25 cellular contexts compared by ENCODE assay signal in genomic region chr4:26624042-26624441, GRCh38. TPM values are rescaled to one million over a fixed set of nuclear protein-coding genes. Genes with fewer than 3 reads are reported as not detected.
DNase-seq lines count a peak whose midpoint lies in the region; ATAC-seq and TF ChIP-seq lines count a peak whose summit lies in the region.
"Had no signal": no experiment of that assay in that cellular context is flagged by ENCODE, and none has a peak within 500 bp of the region (broad histone marks: within the 10 kb centered on the region; RNA-seq: fewer than 3 reads in every experiment).

No MANE protein-coding gene starts in this region.

- DNase-seq in AG20443 (ENCODE audit: low spot score) (peak; percentile 18), HEK293T (ENCODE audit: extremely low spot score) (peak; percentile 3), amniotic epithelial cell (ENCODE audit: low read depth) (peak; percentile 13), SIG-M5 treated with dmso at 0.1 percent for 504 hours (lab: John Stamatoyannopoulos, UW; ENCODE audit: unreplicated experiment) (no peak)
- DNase-seq: activated CD4-positive, alpha-beta T cell treated with anti-CD3 and anti-CD28 coated beads, Interleukin-2, amount 10 ng/mL, durations not matched to agents 7 days and 5 days; activated naive CD4-positive, alpha-beta T cell treated with anti-CD3 and anti-CD28 coated beads, Interleukin-2, amount 10 ng/mL, durations not matched to agents 7 days and 5 days; activated T-cell treated with anti-CD3 and anti-CD28 coated beads, Interleukin-2, amount 50 U/mL, for 72 hours; caudate nucleus; dermis blood vessel endothelial cell; heart left ventricle; IMR-90; midbrain; naive thymus-derived CD8-positive, alpha-beta T cell; NCI-H1436; NCI-H524; stimulated activated CD4-positive, alpha-beta T cell treated with anti-CD3 and anti-CD28 coated beads, Interleukin-12 subunit alpha, Interleukin-12 subunit beta, amount 100 ng/mL, for 4 hours; thyroid gland; WERI-Rb-1 had no signal

- peaks cover 3% of the 10 kb centered on the region for H3K36me3 ChIP-seq in mesodermal cell (ENCODE audit: control insufficient read depth, insufficient read depth, low read length)
- H3K36me3 ChIP-seq: ovary, right atrium auricular region, thyroid gland, WERI-Rb-1 had no signal

- H3K27ac ChIP-seq in mesodermal cell (ENCODE audit: low read depth, low read length, severe bottlenecking), result peak overlapping the region; percentile 64
- H3K27ac ChIP-seq: heart left ventricle, ovary, right atrium auricular region, RWPE1, thyroid gland, WERI-Rb-1 had no signal

- CTCF ChIA-PET in HEK293T (lab: Yijun Ruan, JAX), result no interaction called here

- peaks cover 8% of the 10 kb centered on the region for H3K4me1 ChIP-seq in mesodermal cell (ENCODE audit: control insufficient read depth, insufficient read depth, low read length, poor library complexity, severe bottlenecking)
- H3K4me1 ChIP-seq: right atrium auricular region, thyroid gland had no signal

- no peak overlapping the region for H3K4me3 ChIP-seq in mesodermal cell (ENCODE audit: extremely low read depth, insufficient read depth, low read length, poor library complexity, severe bottlenecking)
- H3K4me3 ChIP-seq: heart left ventricle, ovary, right atrium auricular region, thyroid gland had no signal

- H3K9me3 ChIP-seq in mesodermal cell (ENCODE audit: control insufficient read depth, low read length), result no peaks in the 10 kb centered on the region
- H3K9me3 ChIP-seq: ovary, right atrium auricular region, thyroid gland had no signal

- POLR2A ChIA-PET in HEK293T (lab: Yijun Ruan, JAX), result interaction anchor here (1.2 to 2.2 kb wide), 2 partner anchors 20 to 40 kb away, joined by 3 to 7 read pairs; partner anchors contain the start of gene TBC1D19

- ATAC-seq in GM21526 (IDR thresholded peaks at IDR 0.05; ENCODE audit: low FRiP score, unreplicated experiment) (no peak), GM18502 (IDR thresholded peaks at IDR 0.05; ENCODE audit: poor library complexity, unreplicated experiment) (no peak), HG03565 (IDR thresholded peaks at IDR 0.05; ENCODE audit: unreplicated experiment) (no peak)
- ATAC-seq: activated T-cell treated with anti-CD3 and anti-CD28 coated beads, Interleukin-2, amount 50 U/mL, for 72 hours; heart left ventricle; naive thymus-derived CD8-positive, alpha-beta T cell had no signal

TF ChIP-seq in HEK293T, 16 proteins besides CTCF, POLR2A, EP300 and RAD21:
- TF ChIP-seq, protein P1, sequence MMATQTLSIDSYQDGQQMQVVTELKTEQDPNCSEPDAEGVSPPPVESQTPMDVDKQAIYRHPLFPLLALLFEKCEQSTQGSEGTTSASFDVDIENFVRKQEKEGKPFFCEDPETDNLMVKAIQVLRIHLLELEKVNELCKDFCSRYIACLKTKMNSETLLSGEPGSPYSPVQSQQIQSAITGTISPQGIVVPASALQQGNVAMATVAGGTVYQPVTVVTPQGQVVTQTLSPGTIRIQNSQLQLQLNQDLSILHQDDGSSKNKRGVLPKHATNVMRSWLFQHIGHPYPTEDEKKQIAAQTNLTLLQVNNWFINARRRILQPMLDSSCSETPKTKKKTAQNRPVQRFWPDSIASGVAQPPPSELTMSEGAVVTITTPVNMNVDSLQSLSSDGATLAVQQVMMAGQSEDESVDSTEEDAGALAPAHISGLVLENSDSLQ (IDR thresholded peaks at IDR 0.05), result peak; percentile 88
- peak; percentile 79; the same call in 1 of the 2 replicates for TF ChIP-seq CTBP1 (IDR thresholded peaks at IDR 0.05; ENCODE audit: borderline replicate concordance)
- TF ChIP-seq SUZ12 (IDR thresholded peaks at IDR 0.05), result no peak
- no peak for TF ChIP-seq HDGF (IDR thresholded peaks at IDR 0.05; ENCODE audit: borderline replicate concordance)
- TF ChIP-seq ZNF384 (IDR thresholded peaks at IDR 0.05), result peak; percentile 63

RNA-seq across cellular contexts. Expression of gene TBC1D19, which starts 40.2 kb away (rescaled TPM):
- polyA plus RNA-seq in mesodermal cell (2013, experiment 1 of 2), result 8.2 TPM
- 10.3 TPM for polyA plus RNA-seq in mesodermal cell (2013, experiment 2 of 2)
